Comparison of ENCODE assay signal across 26 cellular contexts in genomic region chr4:126869967-126870366, GRCh38.
"Had no signal": no experiment of that assay in that cellular context is flagged by ENCODE, and none has a peak within 500 bp of the region (broad histone marks: within the 10 kb centered on the region; RNA-seq: fewer than 3 reads in every experiment).

No MANE protein-coding gene starts in this region.

- DNase-seq: activated CD4-positive, alpha-beta T cell treated with anti-CD3 and anti-CD28 coated beads for 1 hour; activated CD4-positive, alpha-beta T cell treated with anti-CD3 and anti-CD28 coated beads, Interleukin-2, amount 10 ng/mL, durations not matched to agents 24 days and 14 days; activated CD4-positive, alpha-beta T cell treated with anti-CD3 and anti-CD28 coated beads, Interleukin-2, amount 50 U/mL, for 48 hours; activated CD8-positive, alpha-beta memory T cell treated with anti-CD3 and anti-CD28 coated beads, Interleukin-2, amount 10 ng/mL, durations not matched to agents 7 days and 5 days; activated effector memory CD4-positive, alpha-beta T cell treated with Interleukin-2 at 50 U/mL for 16 hours; activated naive CD4-positive, alpha-beta T cell; activated T-cell treated with anti-CD3 and anti-CD28 coated beads, Interleukin-2, amount 50 U/mL, for 24 hours; aorta; Kasumi-1; KBM-7; NCI-H1105; NCI-H1436; NCI-H1694 treated with DMSO at 0.1 percent for 48 hours; NCI-H2029 treated with DMSO at 0.1 percent for 48 hours; NCI-H345; NCI-H510A; NCI-H526 treated with DMSO at 0.1 percent for 48 hours; NCI-H82; Right ventricle myocardium superior; SJCRH30; SK-N-SH had no signal

- H3K27ac ChIP-seq: SJCRH30 had no signal

- H3K9me3 ChIP-seq: SK-N-SH had no signal

- H3K36me3 Mint-ChIP-seq: activated CD8-positive, alpha-beta memory T cell treated with anti-CD3 and anti-CD28 coated beads, Interleukin-2, amount 10 ng/mL, durations not matched to agents 7 days and 5 days; activated naive CD4-positive, alpha-beta T cell treated with anti-CD3 and anti-CD28 coated beads, Interleukin-2, amount 50 U/mL, for 24 hours had no signal

- H3K4me3 Mint-ChIP-seq: activated CD4-positive, alpha-beta T cell treated with anti-CD3 and anti-CD28 coated beads, Interleukin-2, amount 10 ng/mL, durations not matched to agents 24 days and 14 days; activated CD8-positive, alpha-beta memory T cell treated with anti-CD3 and anti-CD28 coated beads, Interleukin-2, amount 10 ng/mL, durations not matched to agents 7 days and 5 days; activated naive CD4-positive, alpha-beta T cell treated with anti-CD3 and anti-CD28 coated beads, Interleukin-2, amount 50 U/mL, for 24 hours; activated T-cell treated with anti-CD3 and anti-CD28 coated beads, Interleukin-2, amount 50 U/mL, for 24 hours; activated T-helper 1 cell treated with anti-CD3 and anti-CD28 coated beads, Interleukin-12 subunit alpha, Interleukin-12 subunit beta, Interleukin-2, Interleukin-4 antibody, amounts not matched to agents 30 ng/mL and 10 ng/mL and 1 ng/mL, durations not matched to agents 14 hours and 24 hours and 36 hours; central memory CD8-positive, alpha-beta T cell; T-helper 1 cell treated with Interleukin-12 subunit alpha and Interleukin-12 subunit beta and Interleukin-4 antibody, amounts not matched to agents 30 μg/mL and 1 μg/mL, for 36 hours; WTC11 had no signal

- H3K27ac Mint-ChIP-seq: activated CD4-positive, alpha-beta T cell treated with anti-CD3 and anti-CD28 coated beads, Interleukin-2, amount 10 ng/mL, durations not matched to agents 24 days and 14 days; activated CD8-positive, alpha-beta memory T cell treated with anti-CD3 and anti-CD28 coated beads, Interleukin-2, amount 10 ng/mL, durations not matched to agents 7 days and 5 days; activated naive CD4-positive, alpha-beta T cell treated with anti-CD3 and anti-CD28 coated beads, Interleukin-2, amount 50 U/mL, for 24 hours; activated T-cell treated with anti-CD3 and anti-CD28 coated beads, Interleukin-2, amount 50 U/mL, for 24 hours; activated T-helper 1 cell treated with anti-CD3 and anti-CD28 coated beads, Interleukin-12 subunit alpha, Interleukin-12 subunit beta, Interleukin-2, Interleukin-4 antibody, amounts not matched to agents 30 ng/mL and 10 ng/mL and 1 ng/mL, durations not matched to agents 14 hours and 24 hours and 36 hours; T-helper 1 cell treated with Interleukin-12 subunit alpha and Interleukin-12 subunit beta and Interleukin-4 antibody, amounts not matched to agents 30 μg/mL and 1 μg/mL, for 36 hours; WTC11 had no signal

- H3K4me1 Mint-ChIP-seq: activated CD4-positive, alpha-beta T cell treated with anti-CD3 and anti-CD28 coated beads, Interleukin-2, amount 10 ng/mL, durations not matched to agents 24 days and 14 days; activated CD8-positive, alpha-beta memory T cell treated with anti-CD3 and anti-CD28 coated beads, Interleukin-2, amount 10 ng/mL, durations not matched to agents 7 days and 5 days; activated naive CD4-positive, alpha-beta T cell treated with anti-CD3 and anti-CD28 coated beads, Interleukin-2, amount 50 U/mL, for 24 hours; central memory CD8-positive, alpha-beta T cell had no signal

- H3K27me3 Mint-ChIP-seq: activated CD4-positive, alpha-beta T cell treated with anti-CD3 and anti-CD28 coated beads, Interleukin-2, amount 10 ng/mL, durations not matched to agents 24 days and 14 days; activated CD8-positive, alpha-beta memory T cell treated with anti-CD3 and anti-CD28 coated beads, Interleukin-2, amount 10 ng/mL, durations not matched to agents 7 days and 5 days; activated naive CD4-positive, alpha-beta T cell treated with anti-CD3 and anti-CD28 coated beads, Interleukin-2, amount 50 U/mL, for 24 hours; activated T-cell treated with anti-CD3 and anti-CD28 coated beads, Interleukin-2, amount 50 U/mL, for 24 hours; central memory CD8-positive, alpha-beta T cell had no signal

- H3K27me3 ChIP-seq: SJCRH30 had no signal

- H3K4me3 ChIP-seq: SJCRH30 had no signal

- H3K4me1 ChIP-seq: SJCRH30 had no signal

- H3K36me3 ChIP-seq: SJCRH30 had no signal

- ATAC-seq: activated CD8-positive, alpha-beta memory T cell treated with anti-CD3 and anti-CD28 coated beads, Interleukin-2, amount 10 ng/mL, durations not matched to agents 7 days and 5 days; WTC11 had no signal
